1 cellular context compared by ENCODE assay signal in the genomic region with DNA sequence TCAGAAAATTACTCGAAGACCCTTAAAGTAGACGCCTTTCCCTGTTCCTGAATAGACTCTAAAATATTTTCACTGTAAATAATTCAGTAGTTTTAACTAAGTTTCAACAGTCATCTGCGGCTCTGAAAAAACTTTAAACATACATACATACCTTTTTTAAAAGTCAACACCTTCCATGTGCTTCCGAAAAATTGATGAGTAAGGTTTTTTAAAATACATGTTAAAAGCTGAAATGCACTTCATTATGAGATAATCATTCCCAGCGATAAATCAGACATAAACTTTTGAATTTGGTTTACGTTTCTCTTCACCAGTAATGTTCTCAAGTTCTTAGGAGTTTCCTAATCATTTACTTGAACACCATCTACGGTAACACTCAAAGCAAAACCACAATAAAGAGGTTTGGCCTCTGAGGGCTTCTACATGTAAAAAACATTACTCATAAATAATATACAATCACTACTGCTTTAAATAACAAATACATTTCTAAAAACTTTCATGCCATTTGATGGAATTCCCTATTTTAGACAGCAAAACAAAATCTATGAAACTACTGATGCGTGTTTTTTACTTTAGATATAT.
TF ChIP-seq lines count a peak whose summit lies in the region.

No MANE protein-coding gene starts in this region.

TF ChIP-seq in HepG2, 621 proteins besides CTCF, POLR2A, EP300 and RAD21:
- TF ChIP-seq ZNF570 (CRISPR knock-in tag; IDR thresholded peaks at IDR 0.05; ENCODE audit: borderline replicate concordance) (no peak), RAD51 (IDR thresholded peaks at IDR 0.05; ENCODE audit: borderline replicate concordance) (no peak), AGO2 (optimal IDR thresholded peaks at IDR 0.05; ENCODE audit: low read depth, low read length) (no peak), CHCHD3 (CRISPR knock-in tag; IDR thresholded peaks at IDR 0.05) (no peak), HMG20A (CRISPR knock-in tag; IDR thresholded peaks at IDR 0.05; ENCODE audit: borderline replicate concordance) (no peak), PHF21A (CRISPR knock-in tag; IDR thresholded peaks at IDR 0.05) (no peak), MAFF (IDR thresholded peaks at IDR 0.05; ENCODE audit: low read depth, low read length) (peak; percentile 98), MAFK (conservative IDR thresholded peaks at IDR 0.05 in 1 of 2, IDR thresholded peaks at IDR 0.05 in 1 of 2; ENCODE audit: low read length in 2 of 2) (peak; percentile 96 to 98), SMARCE1 (IDR thresholded peaks at IDR 0.05; ENCODE audit: borderline replicate concordance) (no peak)
- TF ChIP-seq, protein P1, sequence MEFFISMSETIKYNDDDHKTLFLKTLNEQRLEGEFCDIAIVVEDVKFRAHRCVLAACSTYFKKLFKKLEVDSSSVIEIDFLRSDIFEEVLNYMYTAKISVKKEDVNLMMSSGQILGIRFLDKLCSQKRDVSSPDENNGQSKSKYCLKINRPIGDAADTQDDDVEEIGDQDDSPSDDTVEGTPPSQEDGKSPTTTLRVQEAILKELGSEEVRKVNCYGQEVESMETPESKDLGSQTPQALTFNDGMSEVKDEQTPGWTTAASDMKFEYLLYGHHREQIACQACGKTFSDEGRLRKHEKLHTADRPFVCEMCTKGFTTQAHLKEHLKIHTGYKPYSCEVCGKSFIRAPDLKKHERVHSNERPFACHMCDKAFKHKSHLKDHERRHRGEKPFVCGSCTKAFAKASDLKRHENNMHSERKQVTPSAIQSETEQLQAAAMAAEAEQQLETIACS (CRISPR knock-in tag; IDR thresholded peaks at IDR 0.05), result no peak
- TF ChIP-seq, protein P2, sequence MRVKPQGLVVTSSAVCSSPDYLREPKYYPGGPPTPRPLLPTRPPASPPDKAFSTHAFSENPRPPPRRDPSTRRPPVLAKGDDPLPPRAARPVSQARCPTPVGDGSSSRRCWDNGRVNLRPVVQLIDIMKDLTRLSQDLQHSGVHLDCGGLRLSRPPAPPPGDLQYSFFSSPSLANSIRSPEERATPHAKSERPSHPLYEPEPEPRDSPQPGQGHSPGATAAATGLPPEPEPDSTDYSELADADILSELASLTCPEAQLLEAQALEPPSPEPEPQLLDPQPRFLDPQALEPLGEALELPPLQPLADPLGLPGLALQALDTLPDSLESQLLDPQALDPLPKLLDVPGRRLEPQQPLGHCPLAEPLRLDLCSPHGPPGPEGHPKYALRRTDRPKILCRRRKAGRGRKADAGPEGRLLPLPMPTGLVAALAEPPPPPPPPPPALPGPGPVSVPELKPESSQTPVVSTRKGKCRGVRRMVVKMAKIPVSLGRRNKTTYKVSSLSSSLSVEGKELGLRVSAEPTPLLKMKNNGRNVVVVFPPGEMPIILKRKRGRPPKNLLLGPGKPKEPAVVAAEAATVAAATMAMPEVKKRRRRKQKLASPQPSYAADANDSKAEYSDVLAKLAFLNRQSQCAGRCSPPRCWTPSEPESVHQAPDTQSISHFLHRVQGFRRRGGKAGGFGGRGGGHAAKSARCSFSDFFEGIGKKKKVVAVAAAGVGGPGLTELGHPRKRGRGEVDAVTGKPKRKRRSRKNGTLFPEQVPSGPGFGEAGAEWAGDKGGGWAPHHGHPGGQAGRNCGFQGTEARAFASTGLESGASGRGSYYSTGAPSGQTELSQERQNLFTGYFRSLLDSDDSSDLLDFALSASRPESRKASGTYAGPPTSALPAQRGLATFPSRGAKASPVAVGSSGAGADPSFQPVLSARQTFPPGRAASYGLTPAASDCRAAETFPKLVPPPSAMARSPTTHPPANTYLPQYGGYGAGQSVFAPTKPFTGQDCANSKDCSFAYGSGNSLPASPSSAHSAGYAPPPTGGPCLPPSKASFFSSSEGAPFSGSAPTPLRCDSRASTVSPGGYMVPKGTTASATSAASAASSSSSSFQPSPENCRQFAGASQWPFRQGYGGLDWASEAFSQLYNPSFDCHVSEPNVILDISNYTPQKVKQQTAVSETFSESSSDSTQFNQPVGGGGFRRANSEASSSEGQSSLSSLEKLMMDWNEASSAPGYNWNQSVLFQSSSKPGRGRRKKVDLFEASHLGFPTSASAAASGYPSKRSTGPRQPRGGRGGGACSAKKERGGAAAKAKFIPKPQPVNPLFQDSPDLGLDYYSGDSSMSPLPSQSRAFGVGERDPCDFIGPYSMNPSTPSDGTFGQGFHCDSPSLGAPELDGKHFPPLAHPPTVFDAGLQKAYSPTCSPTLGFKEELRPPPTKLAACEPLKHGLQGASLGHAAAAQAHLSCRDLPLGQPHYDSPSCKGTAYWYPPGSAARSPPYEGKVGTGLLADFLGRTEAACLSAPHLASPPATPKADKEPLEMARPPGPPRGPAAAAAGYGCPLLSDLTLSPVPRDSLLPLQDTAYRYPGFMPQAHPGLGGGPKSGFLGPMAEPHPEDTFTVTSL (CRISPR knock-in tag; IDR thresholded peaks at IDR 0.05; ENCODE audit: borderline replicate concordance), result no peak
